24 cellular contexts compared by ENCODE assay signal in genomic region chr11:113462830-113463229, GRCh38. TPM values are rescaled to one million over a fixed set of nuclear protein-coding genes. Genes with fewer than 3 reads are reported as not detected.
DNase-seq lines count a peak whose midpoint lies in the region; ATAC-seq, FAIRE-seq and TF ChIP-seq lines count a peak whose summit lies in the region.
"Had no signal": no experiment of that assay in that cellular context is flagged by ENCODE, and none has a peak within 500 bp of the region (broad histone marks: within the 10 kb centered on the region; RNA-seq: fewer than 3 reads in every experiment).

No MANE protein-coding gene starts in this region.

- ATAC-seq in HepG2 (no peak), right lobe of liver (no peak), K562 (no peak)
- ATAC-seq in CD8-positive, alpha-beta T cell = no peak
- ATAC-seq: A549, GM12878, GM23338 had no signal

- POLR2A ChIA-PET in HepG2 (lab: Yijun Ruan, JAX) (no interaction called here), K562 (lab: Yijun Ruan, JAX) (no interaction called here)
- POLR2A ChIA-PET in CD8-positive, alpha-beta T cell (lab: Charles Lee) = no interaction called here

- no peak overlapping the region for H2AFZ ChIP-seq in HepG2 (ENCODE audit: low read length)
- no peak overlapping the region for H2AFZ ChIP-seq in K562 (ENCODE audit: low read depth, low read length)
- H2AFZ ChIP-seq: GM23338 had no signal

- peaks cover 4% of the 10 kb centered on the region for H3K36me3 Mint-ChIP-seq in endothelial cell (ENCODE audit: low read depth, unreplicated experiment)
- no peaks in the 10 kb centered on the region for H3K36me3 Mint-ChIP-seq in CD8-positive, alpha-beta T cell
- H3K36me3 Mint-ChIP-seq: CD14-positive monocyte had no signal

- no peak for DNase-seq in HepG2 (ENCODE audit: low spot score)
- no peak for DNase-seq in right lobe of liver
- DNase-seq in K562 (ENCODE audit: extremely low read depth in 1 of 4, low spot score in 3 of 4) = no peak
- DNase-seq in endothelial cell (ENCODE audit: low spot score) = no peak
- DNase-seq in right atrium auricular region (ENCODE audit: low spot score) = no peak
- DNase-seq in CD8-positive, alpha-beta T cell = no peak
- no peak for DNase-seq in G401 (ENCODE audit: low spot score)
- DNase-seq: 8988T; ACHN; AML-193; BE2C; Calu3; CD4-positive, alpha-beta T cell; COR-L47; DMS53; DMS79 treated with DMSO at 0.1 percent for 48 hours had no signal

- no peaks in the 10 kb centered on the region for H3K4me1 ChIP-seq in HepG2 (ENCODE audit: insufficient read depth, low read length)
- no peaks in the 10 kb centered on the region for H3K4me1 ChIP-seq in right lobe of liver
- no peaks in the 10 kb centered on the region for H3K4me1 ChIP-seq in K562 (replicated peaks in 1 of 2; ENCODE audit: control insufficient read depth in 2 of 2, insufficient read depth in 2 of 2, low read length in 2 of 2)
- H3K4me1 ChIP-seq in right atrium auricular region = no peaks in the 10 kb centered on the region
- no peaks in the 10 kb centered on the region for H3K4me1 ChIP-seq in CD8-positive, alpha-beta T cell (ENCODE audit: insufficient read depth, low read length)
- H3K4me1 ChIP-seq: A549; BLaER1 treated with 17β-estradiol and CSF1 and Interleukin-3, amounts not matched to agents 10 nM and 100 nM; HAP-1 had no signal

- TF ChIP-seq RAD21 in HepG2 (CRISPR knock-in tag; IDR thresholded peaks at IDR 0.05) (no peak), K562 (CRISPR knock-in tag; conservative IDR thresholded peaks at IDR 0.05 in 1 of 2, IDR thresholded peaks at IDR 0.05 in 1 of 2) (no peak)

- no peaks in the 10 kb centered on the region for H3K9me1 ChIP-seq in K562 (ENCODE audit: control insufficient read depth, insufficient read depth, low read length)

- 42% methylated on average over 5 of the region's 5 CpGs for WGBS in HepG2 (ENCODE audit: low lambda C conversion rate)
- 67% methylated on average over 5 of the region's 5 CpGs for WGBS in right lobe of liver (ENCODE audit: insufficient coverage, low coverage, low lambda C conversion rate, missing lambda C conversion rate)
- 2% methylated on average over 5 of the region's 5 CpGs for whole genome bisulfite sequencing in K562 (ENCODE audit: insufficient coverage, low coverage, missing lambda C conversion rate)

- H3K27me3 ChIP-seq in HepG2 (ENCODE audit: control insufficient read depth in 1 of 2, insufficient read depth in 2 of 2, low read length in 2 of 2) = no peaks in the 10 kb centered on the region
- no peaks in the 10 kb centered on the region for H3K27me3 ChIP-seq in right lobe of liver
- peaks cover 0 to 10% of the 10 kb centered on the region in 2 experiments; a peak in 2 of 5 replicates for H3K27me3 ChIP-seq in K562 (ENCODE audit: control insufficient read depth in 2 of 2, insufficient read depth in 2 of 2, low read length in 2 of 2)
- H3K27me3 ChIP-seq in right atrium auricular region = no peaks in the 10 kb centered on the region
- no peaks in the 10 kb centered on the region for H3K27me3 ChIP-seq in CD8-positive, alpha-beta T cell (ENCODE audit: insufficient read depth, low read length)
- H3K27me3 ChIP-seq: BE2C; BLaER1 treated with 17β-estradiol and CSF1 and Interleukin-3, amounts not matched to agents 10 nM and 100 nM had no signal

- H3K4me2 ChIP-seq in HepG2 (ENCODE audit: low read depth, low read length) = no peak overlapping the region
- no peak overlapping the region for H3K4me2 ChIP-seq in K562 (ENCODE audit: insufficient read depth, low read length)
- H3K4me2 ChIP-seq: A549; BLaER1 treated with 17β-estradiol and CSF1 and Interleukin-3, amounts not matched to agents 10 nM and 100 nM; GM23338 had no signal

- no peaks in the 10 kb centered on the region for H3K9me3 Mint-ChIP-seq in endothelial cell (ENCODE audit: unreplicated experiment)
- no peaks in the 10 kb centered on the region for H3K9me3 Mint-ChIP-seq in CD8-positive, alpha-beta T cell
- H3K9me3 Mint-ChIP-seq: CD14-positive monocyte; CD4-positive, alpha-beta T cell; GM23338 had no signal

- H3K9ac ChIP-seq in HepG2 (ENCODE audit: insufficient read depth, low read depth, low read length) (no peak overlapping the region), K562 (ENCODE audit: insufficient read depth in 1 of 2, low read depth in 2 of 2, low read length in 2 of 2) (no peak overlapping the region)
- H3K9ac ChIP-seq: BLaER1 treated with 17β-estradiol and CSF1 and Interleukin-3, amounts not matched to agents 10 nM and 100 nM had no signal

- FAIRE-seq in HepG2 (lab: Jason Lieb, UNC) (no peak), K562 (lab: Jason Lieb, UNC) (no peak)
- FAIRE-seq: A549, G401.6, GM12878, H54 had no signal

- no peak overlapping the region for H3K4me3 Mint-ChIP-seq in endothelial cell (ENCODE audit: unreplicated experiment)
- no peak overlapping the region for H3K4me3 Mint-ChIP-seq in CD8-positive, alpha-beta T cell
- H3K4me3 Mint-ChIP-seq: CD14-positive monocyte; CD4-positive, alpha-beta T cell; GM23338 had no signal

- in situ Hi-C loops in HepG2 (cut with HindIII; ENCODE audit: extremely low pct_ligation_motif_present, low pct_unique_long_range_greater_than_20kb) (no loop called here), K562 (cut with MboI) (no loop called here), G401 (cut with HindIII; ENCODE audit: low sequenced_read_pairs) (no loop called here)

- H3K4me3 ChIP-seq in HepG2 (replicated peaks in 1 of 3; ENCODE audit: insufficient read depth in 1 of 3, low read depth in 2 of 3, low read length in 3 of 3) = no peak overlapping the region
- no peak overlapping the region for H3K4me3 ChIP-seq in right lobe of liver
- H3K4me3 ChIP-seq in K562 = no peak overlapping the region
- no peak overlapping the region for H3K4me3 ChIP-seq in right atrium auricular region
- no peak overlapping the region for H3K4me3 ChIP-seq in CD8-positive, alpha-beta T cell (ENCODE audit: low read depth, low read length)
- H3K4me3 ChIP-seq: A549; BLaER1 treated with 17β-estradiol and CSF1 and Interleukin-3, amounts not matched to agents 10 nM and 100 nM; GM12878; GM23338; HAP-1 had no signal

- H3K27ac ChIP-seq in HepG2 (ENCODE audit: extremely low read length, insufficient read depth, low read length) (no peak overlapping the region), right lobe of liver (no peak overlapping the region), K562 (ENCODE audit: extremely low read depth, low read depth, low read length) (no peak overlapping the region), right atrium auricular region (no peak overlapping the region)
- no peak overlapping the region for H3K27ac ChIP-seq in CD8-positive, alpha-beta T cell (ENCODE audit: low read depth, low read length)
- H3K27ac ChIP-seq: A549; BLaER1 treated with 17β-estradiol and CSF1 and Interleukin-3, amounts not matched to agents 10 nM and 100 nM had no signal

- peaks cover 28% of the 10 kb centered on the region for H3K4me1 Mint-ChIP-seq in endothelial cell (ENCODE audit: unreplicated experiment)
- H3K4me1 Mint-ChIP-seq in CD8-positive, alpha-beta T cell (ENCODE audit: low read depth) = no peaks in the 10 kb centered on the region
- H3K4me1 Mint-ChIP-seq: CD14-positive monocyte had no signal

- H3K79me2 ChIP-seq in HepG2 (ENCODE audit: insufficient read depth, low read length) (no peaks in the 10 kb centered on the region), K562 (ENCODE audit: control insufficient read depth, insufficient read depth, low read length) (no peaks in the 10 kb centered on the region)

- BruUV-seq in HepG2 (replicated peaks; lab: Mats Ljungman, UMichigan) = no TSS peak
- no TSS peak for BruUV-seq in K562 (replicated peaks; lab: Mats Ljungman, UMichigan)

- TF ChIP-seq EP300 in HepG2 (IDR thresholded peaks at IDR 0.05; ENCODE audit: low read depth in 2 of 2, low read length in 2 of 2) = no peak
- no peak for TF ChIP-seq EP300 in HepG2 (CRISPR knock-in tag; IDR thresholded peaks at IDR 0.05; ENCODE audit: borderline replicate concordance)
- no peak for TF ChIP-seq EP300 in K562 (IDR thresholded peaks at IDR 0.05; ENCODE audit: low read length)

- TF ChIP-seq CTCF in HepG2 (CRISPR knock-in tag; IDR thresholded peaks at IDR 0.05) = no peak
- no peak for TF ChIP-seq CTCF in right lobe of liver (IDR thresholded peaks at IDR 0.05)
- TF ChIP-seq CTCF in K562 (IDR thresholded peaks at IDR 0.05 in 2 of 3, conservative IDR thresholded peaks at IDR 0.05 in 1 of 3; ENCODE audit: insufficient read depth in 2 of 3, low read depth in 1 of 3, low read length in 3 of 3) = no peak
- no peak for TF ChIP-seq CTCF in endothelial cell (IDR thresholded peaks at IDR 0.05; ENCODE audit: unreplicated experiment)
- no peak for TF ChIP-seq CTCF in right atrium auricular region (IDR thresholded peaks at IDR 0.05)
- TF ChIP-seq CTCF in CD8-positive, alpha-beta T cell (IDR thresholded peaks at IDR 0.05) = no peak

- H3K36me3 ChIP-seq in HepG2 (replicated peaks in 1 of 2; ENCODE audit: control insufficient read depth in 1 of 2, insufficient read depth in 2 of 2, low read length in 2 of 2) = no peaks in the 10 kb centered on the region
- H3K36me3 ChIP-seq in right lobe of liver = no peaks in the 10 kb centered on the region
- H3K36me3 ChIP-seq in K562 (ENCODE audit: control insufficient read depth, insufficient read depth, low read length) = no peaks in the 10 kb centered on the region
- no peaks in the 10 kb centered on the region for H3K36me3 ChIP-seq in right atrium auricular region
- H3K36me3 ChIP-seq in CD8-positive, alpha-beta T cell (ENCODE audit: insufficient read depth, low read length) = no peaks in the 10 kb centered on the region
- H3K36me3 ChIP-seq: BLaER1 treated with 17β-estradiol and CSF1 and Interleukin-3, amounts not matched to agents 10 nM and 100 nM; HAP-1 had no signal

- H3K9me3 ChIP-seq in HepG2 (ENCODE audit: low read length) (no peaks in the 10 kb centered on the region), right lobe of liver (no peaks in the 10 kb centered on the region), K562 (replicated peaks; ENCODE audit: control insufficient read depth, insufficient read depth, low read depth, low read length) (no peaks in the 10 kb centered on the region), right atrium auricular region (no peaks in the 10 kb centered on the region)
- no peaks in the 10 kb centered on the region for H3K9me3 ChIP-seq in CD8-positive, alpha-beta T cell (ENCODE audit: low read length)
- H3K9me3 ChIP-seq: A549; BE2C; BLaER1 treated with 17β-estradiol and CSF1 and Interleukin-3, amounts not matched to agents 10 nM and 100 nM; HAP-1 had no signal

- CTCF ChIA-PET in HepG2 (lab: Yijun Ruan, JAX; ENCODE audit: low intra/inter-chr PET ratio, low total read pairs) = no interaction called here
- CTCF ChIA-PET in K562 (lab: Yijun Ruan, JAX; ENCODE audit: low intra/inter-chr PET ratio) = no interaction called here
- CTCF ChIA-PET in CD8-positive, alpha-beta T cell (lab: Charles Lee) = no interaction called here

- no peak for TF ChIP-seq POLR2A in HepG2 (IDR thresholded peaks at IDR 0.05; ENCODE audit: insufficient read depth in 1 of 2, low read depth in 2 of 2, low read length in 2 of 2)
- no peak for TF ChIP-seq POLR2A in right lobe of liver (IDR thresholded peaks at IDR 0.05)
- TF ChIP-seq POLR2A in K562 (conservative IDR thresholded peaks at IDR 0.05) = no peak

- peaks cover 11% of the 10 kb centered on the region for H3K27me3 Mint-ChIP-seq in endothelial cell (ENCODE audit: unreplicated experiment)
- peaks cover 8% of the 10 kb centered on the region for H3K27me3 Mint-ChIP-seq in CD8-positive, alpha-beta T cell (ENCODE audit: low read depth)

- intact Hi-C loops in HepG2 (cut with micrococcal nuclease; ENCODE audit: unreplicated experiment) (no loop called here), right lobe of liver (cut with DNase I) (no loop called here), K562 (cut with micrococcal nuclease) (no loop called here)
- intact Hi-C loops in CD8-positive, alpha-beta T cell (cut with DNase I, micrococcal nuclease) = no loop called here

- peak overlapping the region; percentile 76 for H3K27ac Mint-ChIP-seq in endothelial cell (ENCODE audit: unreplicated experiment)
- no peak overlapping the region for H3K27ac Mint-ChIP-seq in CD8-positive, alpha-beta T cell
- H3K27ac Mint-ChIP-seq: CD4-positive, alpha-beta T cell; GM23338 had no signal

- H4K20me1 ChIP-seq in HepG2 (ENCODE audit: insufficient read depth, low read length) (no peaks in the 10 kb centered on the region), K562 (replicated peaks; ENCODE audit: control insufficient read depth, insufficient read depth, low read length) (no peaks in the 10 kb centered on the region; the same call in 1 of the 2 replicates)
- H4K20me1 ChIP-seq: BLaER1 treated with 17β-estradiol and CSF1 and Interleukin-3, amounts not matched to agents 10 nM and 100 nM had no signal

RNA-seq across cellular contexts. Expression of gene DRD2, which starts 12.4 kb away (rescaled TPM):
- total RNA-seq in HepG2 (2016; rRNA removed; fragmentation: Illumina TruSeq; extraction: Trizol) = not detected in 2 replicates
- not detected in 2 replicates for total RNA-seq in HepG2 (2016; cell fraction: cytosol; rRNA removed; fragmentation: Illumina TruSeq; extraction: Trizol; ENCODE audit: low read depth)
- total RNA-seq in HepG2 (2016; cell fraction: insoluble cytoplasmic fraction; rRNA removed; fragmentation: Illumina TruSeq; extraction: Trizol) = not detected in 2 replicates
- not detected in 2 replicates for total RNA-seq in HepG2 (2016; cell fraction: membrane; rRNA removed; fragmentation: Illumina TruSeq; extraction: Trizol)
- not detected in 2 replicates for total RNA-seq in HepG2 (2016; cell fraction: nucleus; rRNA removed; fragmentation: Illumina TruSeq; extraction: Trizol)
- 0.16 TPM in 1 of 2 replicates, not detected in the other for polyA plus RNA-seq in HepG2 (2011; rRNA removed)
- polyA plus RNA-seq in HepG2 (2011; cell fraction: cytosol; rRNA removed) = not detected in 2 replicates
- 0.45 and 0.50 TPM in 2 replicates for polyA plus RNA-seq in HepG2 (2011; cell fraction: nucleus; rRNA removed)
- polyA plus RNA-seq in HepG2 (2012) = not detected in 2 replicates
- not detected in 2 replicates for polyA plus RNA-seq in HepG2 (2016; cell fraction: cytosol; fragmentation: Illumina TruSeq; extraction: Trizol; ENCODE audit: low read depth)
- polyA plus RNA-seq in HepG2 (2016; cell fraction: insoluble cytoplasmic fraction; fragmentation: Illumina TruSeq; extraction: Trizol; ENCODE audit: low read depth) = not detected in 2 replicates
- polyA plus RNA-seq in HepG2 (2016; cell fraction: membrane; fragmentation: Illumina TruSeq; extraction: Trizol; ENCODE audit: low read depth) = not detected in 2 replicates
- not detected in 2 replicates for polyA plus RNA-seq in HepG2 (2016; cell fraction: nucleus; fragmentation: Illumina TruSeq; extraction: Trizol; ENCODE audit: insufficient read depth, low read depth)
- not detected in 2 replicates for polyA minus RNA-seq in HepG2 (2011; rRNA and poly(A)+ RNA removed; ENCODE audit: low replicate concordance)
- not detected in 2 replicates for polyA minus RNA-seq in HepG2 (2011; cell fraction: cytosol; rRNA and poly(A)+ RNA removed)
- polyA minus RNA-seq in HepG2 (2011; cell fraction: nucleus; rRNA and poly(A)+ RNA removed) = not detected in 2 replicates
- under 1 TPM in 1 of 6 experiments, not detected in 5; 0.13 TPM for total RNA-seq in right lobe of liver
- not detected in 2 replicates for total RNA-seq in K562 (2011; cell fraction: chromatin; rRNA removed; ENCODE audit: low replicate concordance)
- not detected in 2 replicates for total RNA-seq in K562 (2011; cell fraction: nucleolus; rRNA removed)
- total RNA-seq in K562 (2011; cell fraction: nucleoplasm; rRNA removed) = not detected in 2 replicates
- total RNA-seq in K562 (2014; rRNA removed) = not detected in 2 replicates
- total RNA-seq in K562 (2014; rRNA removed; fragmentation: Illumina TruSeq; extraction: Trizol) = not detected in 2 replicates
- not detected in 2 replicates for total RNA-seq in K562 (2015; rRNA removed; fragmentation: Illumina TruSeq; extraction: Trizol)
- not detected in 2 replicates for total RNA-seq in K562 (2021)
- polyA plus RNA-seq in K562 (2011; rRNA removed) = not detected in 2 replicates
- 0.25 TPM in 1 of 2 replicates, not detected in the other for polyA plus RNA-seq in K562 (2011; cell fraction: cytosol; rRNA removed)
- 0.20 and 0.61 TPM in 2 replicates for polyA plus RNA-seq in K562 (2011; cell fraction: nucleus; rRNA removed)
- polyA plus RNA-seq in K562 (2012) = 0.07 TPM in 1 of 2 replicates, not detected in the other
- not detected in 2 replicates for polyA plus RNA-seq in K562 (2014; fragmentation: Illumina TruSeq; extraction: Trizol)
- polyA plus RNA-seq in K562 (2014; fragmentation: Nextera tagmentation; extraction: Ambion mirVana) = not detected
- not detected in 2 replicates for polyA plus RNA-seq in K562 (2014; rRNA removed)
- polyA minus RNA-seq in K562 (2011; rRNA and poly(A)+ RNA removed) = not detected in 2 replicates
- not detected in 2 replicates for polyA minus RNA-seq in K562 (2011; cell fraction: cytosol; rRNA and poly(A)+ RNA removed)
- polyA minus RNA-seq in K562 (2011; cell fraction: nucleus; rRNA and poly(A)+ RNA removed) = not detected in 2 replicates
- 1.3 TPM for total RNA-seq in endothelial cell (ENCODE audit: unreplicated experiment)
- not detected for total RNA-seq in right atrium auricular region
- total RNA-seq in CD8-positive, alpha-beta T cell = not detected
- total RNA-seq in G401 (2014; rRNA removed; shearing (Covaris generic)) = not detected in 2 replicates
- total RNA-seq: CD4-positive, alpha-beta T cell; GM12878 had no signal
- polyA plus RNA-seq: A549, CD14-positive monocyte, GM12878 had no signal

Comparison
In these comparisons a context has a peak if more than half of its experiments do, and no peak if none do; other contexts are left out.
1. Of the 241 proteins assayed by ChIP-seq in both HepG2 and K562: peak only in HepG2: none; only in K562: TFE3 and USF2; in both: RAD51; in neither: 237; mixed calls (peak in some experiments, not most) for 1.